Comparison of ENCODE assay signal across 9 cellular contexts in genomic region chr5:177131711-177132503, GRCh38.
DNase-seq lines count a peak whose midpoint lies in the region; ATAC-seq and TF ChIP-seq lines count a peak whose summit lies in the region.
"Had no signal": no experiment of that assay in that cellular context is flagged by ENCODE, and none has a peak within 500 bp of the region (broad histone marks: within the 10 kb centered on the region; RNA-seq: fewer than 3 reads in every experiment).

No MANE protein-coding gene starts in this region.

- no peaks in the 10 kb centered on the region for H3K27me3 ChIP-seq in tibial artery
- H3K27me3 ChIP-seq: SJCRH30 had no signal

- no peak for TF ChIP-seq CTCF in tibial artery (IDR thresholded peaks at IDR 0.05)

- no peaks in the 10 kb centered on the region for H3K9me3 ChIP-seq in tibial artery
- H3K9me3 ChIP-seq: SJCRH30 had no signal

- peak overlapping the region; percentile 64 to 87 for H3K4me3 ChIP-seq in tibial artery
- H3K4me3 ChIP-seq: SJCRH30 had no signal

- H3K4me1 Mint-ChIP-seq in T-helper 2 cell treated with Interferon-gamma antibody and Interleukin-4, amounts not matched to agents 5 μg/mL and 100 μg/mL, for 36 hours (ENCODE audit: low read depth): peaks cover 37% of the 10 kb centered on the region
- peaks cover 29 to 33% of the 10 kb centered on the region in 2 donors for H3K4me1 Mint-ChIP-seq in effector memory CD8-positive, alpha-beta T cell (ENCODE audit: low read depth in 2 of 2)

- peaks cover 8 to 15% (median 9%) of the 10 kb centered on the region in 3 donors for H3K36me3 ChIP-seq in tibial artery
- H3K36me3 ChIP-seq: SJCRH30 had no signal

- no peaks in the 10 kb centered on the region for H3K9me3 Mint-ChIP-seq in T-helper 2 cell treated with Interferon-gamma antibody and Interleukin-4, amounts not matched to agents 5 μg/mL and 100 μg/mL, for 36 hours
- no peaks in the 10 kb centered on the region for H3K9me3 Mint-ChIP-seq in effector memory CD8-positive, alpha-beta T cell

- peak overlapping the region; percentile 27 for H3K4me3 Mint-ChIP-seq in T-helper 2 cell treated with Interferon-gamma antibody and Interleukin-4, amounts not matched to agents 5 μg/mL and 100 μg/mL, for 36 hours
- H3K4me3 Mint-ChIP-seq in effector memory CD8-positive, alpha-beta T cell: peak overlapping the region; percentile 68 to 73

- intact Hi-C loops in tibial artery (cut with DNase I; ENCODE audit: low total_unique reads): no loop called here

- no peak for ATAC-seq in effector memory CD8-positive, alpha-beta T cell (replicated peaks)
- ATAC-seq in HG03521 (IDR thresholded peaks at IDR 0.05; ENCODE audit: unreplicated experiment): no peak

- peak overlapping the region; percentile 85 to 93 for H3K27ac ChIP-seq in tibial artery
- H3K27ac ChIP-seq: SJCRH30 had no signal

- H3K36me3 Mint-ChIP-seq in T-helper 2 cell treated with Interferon-gamma antibody and Interleukin-4, amounts not matched to agents 5 μg/mL and 100 μg/mL, for 36 hours (ENCODE audit: low read depth): peaks cover 21% of the 10 kb centered on the region
- H3K36me3 Mint-ChIP-seq in effector memory CD8-positive, alpha-beta T cell (ENCODE audit: insufficient read depth): peaks cover 43% of the 10 kb centered on the region

- H3K27me3 Mint-ChIP-seq in T-helper 2 cell treated with Interferon-gamma antibody and Interleukin-4, amounts not matched to agents 5 μg/mL and 100 μg/mL, for 36 hours (ENCODE audit: low read depth): no peaks in the 10 kb centered on the region
- no peaks in the 10 kb centered on the region for H3K27me3 Mint-ChIP-seq in effector memory CD8-positive, alpha-beta T cell

- H3K27ac Mint-ChIP-seq in T-helper 2 cell treated with Interferon-gamma antibody and Interleukin-4, amounts not matched to agents 5 μg/mL and 100 μg/mL, for 36 hours: peak overlapping the region; percentile 79
- peak overlapping the region; percentile 80 to 92 for H3K27ac Mint-ChIP-seq in effector memory CD8-positive, alpha-beta T cell

- DNase-seq in T-helper 2 cell treated with Interferon-gamma antibody and Interleukin-4, amounts not matched to agents 5 μg/mL and 100 μg/mL, for 36 hours (ENCODE audit: low spot score): no peak
- no peak for DNase-seq in T-helper 2 cell
- DNase-seq in effector memory CD8-positive, alpha-beta T cell: peak in 1 of 3 experiments; percentile 8
- peak; percentile 23 for DNase-seq in midbrain (lab: John Stamatoyannopoulos, UW)
- DNase-seq in tibial artery: peak in 1 of 2 donors; percentile 71
- no peak for DNase-seq in kidney glomerular epithelial cell (lab: John Stamatoyannopoulos, UW)
- no peak for DNase-seq in GDM1 (lab: John Stamatoyannopoulos, UW)
- DNase-seq: SJCRH30 had no signal

- peaks cover 0 to 35% (median 29%) of the 10 kb centered on the region in 4 donors for H3K4me1 ChIP-seq in tibial artery
- H3K4me1 ChIP-seq: SJCRH30 had no signal
